ENCODE assay signal across 8 cellular contexts in genomic region chr6:25017932-25018581, GRCh38.
DNase-seq lines count a peak whose midpoint lies in the region; ATAC-seq and TF ChIP-seq lines count a peak whose summit lies in the region.

No MANE protein-coding gene starts in this region.

- no peak for TF ChIP-seq POLR2A in gastrocnemius medialis (IDR thresholded peaks at IDR 0.05)
- TF ChIP-seq POLR2A in sigmoid colon (IDR thresholded peaks at IDR 0.05), result no peak

- H3K4me1 ChIP-seq in SJCRH30 (no peaks in the 10 kb centered on the region), gastrocnemius medialis (no peaks in the 10 kb centered on the region), sigmoid colon (peaks cover 0 to 18% (median 14%) of the 10 kb centered on the region in 4 donors)

- ATAC-seq in GM18502 (IDR thresholded peaks at IDR 0.05; ENCODE audit: poor library complexity, unreplicated experiment) (peak; percentile 69), HG03460 (IDR thresholded peaks at IDR 0.05; ENCODE audit: unreplicated experiment) (peak; percentile 57), Right ventricle myocardium superior (ENCODE audit: poor library complexity) (no peak), gastrocnemius medialis (peak in 1 of 2 donors; percentile 95), HG02970 (IDR thresholded peaks at IDR 0.05; ENCODE audit: low FRiP score, unreplicated experiment) (no peak)

- H3K27me3 ChIP-seq in SJCRH30 (no peaks in the 10 kb centered on the region), gastrocnemius medialis (no peaks in the 10 kb centered on the region), sigmoid colon (no peaks in the 10 kb centered on the region)

- TF ChIP-seq CTCF in gastrocnemius medialis (IDR thresholded peaks at IDR 0.05 in 4 of 5, conservative IDR thresholded peaks at IDR 0.05 in 1 of 5), result peak; percentile 49 to 71 (median 63)
- peak in 2 of 4 experiments; percentile 27 to 29 for TF ChIP-seq CTCF in sigmoid colon (IDR thresholded peaks at IDR 0.05)

- DNase-seq in SJCRH30, result peak; percentile 36 to 69
- peak; percentile 91 for DNase-seq in activated effector memory CD4-positive, alpha-beta T cell treated with anti-CD3 and anti-CD28 coated beads, Interleukin-2, amount 50 U/mL, for 16 hours
- peak; percentile 78 for DNase-seq in Right ventricle myocardium superior
- DNase-seq in gastrocnemius medialis, result peak; percentile 32 to 67
- DNase-seq in sigmoid colon, result no peak

- no peak overlapping the region for H3K4me3 ChIP-seq in SJCRH30
- H3K4me3 ChIP-seq in gastrocnemius medialis, result no peak overlapping the region
- H3K4me3 ChIP-seq in sigmoid colon, result no peak overlapping the region

- in situ Hi-C loops in gastrocnemius medialis (cut with MboI; ENCODE audit: low sequenced_read_pairs in 4 of 4), result loop anchor here in 2 of 4 donors (10.0 kb wide), 2 partner anchors 153 to 163 kb away; no protein-coding TSS in a partner anchor

- 40 to 60% methylated on average over 7 of the region's 7 CpGs for WGBS in sigmoid colon, 2 donors

- no peak for TF ChIP-seq EP300 in sigmoid colon (IDR thresholded peaks at IDR 0.05)

- H3K36me3 ChIP-seq in SJCRH30, result no peaks in the 10 kb centered on the region
- no peaks in the 10 kb centered on the region for H3K36me3 ChIP-seq in gastrocnemius medialis
- no peaks in the 10 kb centered on the region for H3K36me3 ChIP-seq in sigmoid colon

- intact Hi-C loops in Right ventricle myocardium superior (cut with DNase I) (no loop called here), gastrocnemius medialis (cut with DNase I; ENCODE audit: low total_unique reads) (loop anchor here (1.0 kb wide), 1 partner anchor 162 kb away; no protein-coding TSS in a partner anchor), sigmoid colon (cut with DNase I) (no loop called here)

- no peak overlapping the region for H3K27ac ChIP-seq in SJCRH30
- H3K27ac ChIP-seq in gastrocnemius medialis, result no peak overlapping the region
- H3K27ac ChIP-seq in sigmoid colon, result no peak overlapping the region

- H3K9me3 ChIP-seq in SJCRH30 (replicated peaks) (no peaks in the 10 kb centered on the region), gastrocnemius medialis (no peaks in the 10 kb centered on the region), sigmoid colon (no peaks in the 10 kb centered on the region)

Comparison
In these comparisons a context has a peak if more than half of its experiments do, and no peak if none do; other contexts are left out.
1. ATAC-seq: peak in GM18502 (single experiment) and HG03460 (single experiment); none in Right ventricle myocardium superior (single experiment) and HG02970 (single experiment).